ENCODE assay signal across 19 cellular contexts in the genomic region with DNA sequence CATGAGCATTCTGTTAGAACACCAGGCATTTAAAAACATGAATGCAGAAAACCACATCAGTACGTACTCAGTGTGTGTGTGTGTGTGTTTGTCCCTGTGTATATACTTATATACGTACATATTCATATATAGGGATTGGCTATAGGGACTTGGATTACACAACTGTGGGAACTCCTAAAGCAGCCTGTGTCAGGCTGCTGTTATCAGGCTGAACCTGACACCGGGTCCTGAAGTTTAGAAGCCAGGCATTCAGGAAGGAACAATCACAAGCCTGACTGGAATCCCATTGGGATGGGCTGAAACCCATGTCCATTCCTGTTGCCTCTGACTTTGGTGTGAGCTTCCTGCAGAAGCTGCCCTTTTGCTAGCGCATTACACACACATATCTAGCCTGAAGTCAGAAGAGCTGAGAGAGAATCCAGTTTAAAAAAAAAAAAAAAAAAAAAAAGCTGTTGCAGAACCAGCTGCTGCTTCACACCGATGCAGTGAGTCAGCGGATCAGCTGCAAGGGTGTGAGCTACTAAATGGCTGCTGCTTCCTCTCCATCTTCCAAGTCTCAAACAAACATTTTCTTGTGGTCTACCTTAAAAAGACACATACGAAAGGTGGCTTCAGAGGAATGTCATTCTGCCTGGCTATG.
A peak's percentile ranks its signal among the peaks of the same experiment; 100 is the strongest.
DNase-seq lines count a peak whose midpoint lies in the region; ATAC-seq and TF ChIP-seq lines count a peak whose summit lies in the region.
"Had no signal": no experiment of that assay in that cellular context is flagged by ENCODE, and none has a peak within 500 bp of the region (broad histone marks: within the 10 kb centered on the region; RNA-seq: fewer than 3 reads in every experiment).

No MANE protein-coding gene starts in this region.

- H3K4me1 Mint-ChIP-seq in CD4-positive, alpha-beta T cell (ENCODE audit: low read depth) = no peaks in the 10 kb centered on the region

- no peak overlapping the region for H3K56ac ChIP-seq in mesendoderm (ENCODE audit: low read length)

- H3K36me3 Mint-ChIP-seq in CD4-positive, alpha-beta T cell (ENCODE audit: low read depth) = no peaks in the 10 kb centered on the region
- H3K36me3 Mint-ChIP-seq: brain had no signal

- H3K27me3 Mint-ChIP-seq in CD4-positive, alpha-beta T cell = no peaks in the 10 kb centered on the region
- H3K27me3 Mint-ChIP-seq: brain had no signal

- no peak for TF ChIP-seq CTCF in CD4-positive, alpha-beta T cell (IDR thresholded peaks at IDR 0.05)
- TF ChIP-seq CTCF in body of pancreas (IDR thresholded peaks at IDR 0.05) = no peak
- TF ChIP-seq CTCF in ascending aorta (IDR thresholded peaks at IDR 0.05) = no peak
- no peak for TF ChIP-seq CTCF in upper lobe of right lung (IDR thresholded peaks at IDR 0.05)

- no peaks in the 10 kb centered on the region for H3K9me3 Mint-ChIP-seq in CD4-positive, alpha-beta T cell

- DNase-seq in CD4-positive, alpha-beta T cell = peak in 1 of 10 experiments; percentile 9
- DNase-seq in HCEC 1CT (peak; percentile 6), body of pancreas (peak in 2 of 4 donors; percentile 25 to 36), mesendoderm (peak; percentile 49), ascending aorta (ENCODE audit: low spot score in 2 of 2) (no peak), NCI-H345 treated with DMSO at 0.1 percent for 48 hours (lab: John Stamatoyannopoulos, UW; ENCODE audit: unreplicated experiment) (no peak), upper lobe of right lung (no peak)
- DNase-seq: activated CD4-positive, CD25-positive, alpha-beta regulatory T cell treated with anti-CD3 and anti-CD28 coated beads, Interleukin-2, amount 50 U/mL, for 72 hours; activated naive CD4-positive, alpha-beta T cell treated with Interleukin-2 at 50 U/mL for 16 hours; COR-L47; hypothalamus; left cardiac atrium; NCI-H1694; NCI-H446 treated with DMSO at 0.1 percent for 48 hours had no signal

- no peaks in the 10 kb centered on the region for H3K36me3 ChIP-seq in body of pancreas (replicated peaks in 1 of 2; ENCODE audit: insufficient read depth in 1 of 2, low read depth in 2 of 2)
- H3K36me3 ChIP-seq in mesendoderm (ENCODE audit: control insufficient read depth, insufficient read depth, low read length) = no peaks in the 10 kb centered on the region
- no peaks in the 10 kb centered on the region for H3K36me3 ChIP-seq in ascending aorta
- no peaks in the 10 kb centered on the region for H3K36me3 ChIP-seq in upper lobe of right lung

- H3K4ac ChIP-seq in mesendoderm (ENCODE audit: low read depth, low read length) = no peak overlapping the region

- no peaks in the 10 kb centered on the region for H3K9me3 ChIP-seq in CD4-positive, alpha-beta T cell (ENCODE audit: control insufficient read depth, low read length)
- no peaks in the 10 kb centered on the region for H3K9me3 ChIP-seq in body of pancreas
- no peaks in the 10 kb centered on the region for H3K9me3 ChIP-seq in ascending aorta
- no peaks in the 10 kb centered on the region for H3K9me3 ChIP-seq in upper lobe of right lung

- no peak overlapping the region for H3K18ac ChIP-seq in mesendoderm (ENCODE audit: low read length)

- no peak overlapping the region for H2BK120ac ChIP-seq in mesendoderm (ENCODE audit: low read depth, low read length)

- TF ChIP-seq POLR2A in body of pancreas (IDR thresholded peaks at IDR 0.05) = no peak

- ATAC-seq in CD4-positive, alpha-beta T cell (ENCODE audit: poor library complexity) = peak; percentile 51
- ATAC-seq in body of pancreas (peak; percentile 15), GM18517 (IDR thresholded peaks at IDR 0.05; ENCODE audit: unreplicated experiment) (no peak), upper lobe of right lung (no peak)
- ATAC-seq: left cardiac atrium had no signal

- no peak overlapping the region for H4K5ac ChIP-seq in mesendoderm (ENCODE audit: low read length)

- WGBS in body of pancreas, 2 donors = 64 to 67% methylated on average over 7 of the region's 7 CpGs
- WGBS in mesendoderm (ENCODE audit: extremely low coverage, insufficient coverage, low lambda C conversion rate) = no CpG with 5 or more reads among the region's 7 CpGs

- CTCF ChIA-PET in CD4-positive, alpha-beta T cell (lab: Charles Lee) = no interaction called here

- H3K23ac ChIP-seq in mesendoderm (ENCODE audit: low read length) = no peak overlapping the region

- no peak overlapping the region for H2AK5ac ChIP-seq in mesendoderm (ENCODE audit: low read length)

- H3K27ac ChIP-seq in CD4-positive, alpha-beta T cell (ENCODE audit: low read depth, low read length) = no peak overlapping the region
- H3K27ac ChIP-seq in body of pancreas (no peak overlapping the region), mesendoderm (ENCODE audit: low read depth, low read length) (no peak overlapping the region), ascending aorta (no peak overlapping the region), upper lobe of right lung (no peak overlapping the region)
- H3K27ac ChIP-seq: parathyroid adenoma, PC-9 had no signal

- no peak overlapping the region for H2BK15ac ChIP-seq in mesendoderm (replicated peaks; ENCODE audit: low read depth)

- H3K4me3 ChIP-seq in body of pancreas (no peak overlapping the region), mesendoderm (ENCODE audit: low read length) (no peak overlapping the region), ascending aorta (no peak overlapping the region), upper lobe of right lung (no peak overlapping the region)
- H3K4me3 ChIP-seq: PC-9, skin epidermis had no signal

- intact Hi-C loops in CD4-positive, alpha-beta T cell (cut with DNase I, micrococcal nuclease) = no loop called here
- intact Hi-C loops in body of pancreas (cut with DNase I) = no loop called here
- intact Hi-C loops in ascending aorta (cut with DNase I) = no loop called here
- intact Hi-C loops in upper lobe of right lung (cut with DNase I) = no loop called here

- H2BK5ac ChIP-seq in mesendoderm (ENCODE audit: low read length) = no peak overlapping the region

- H3K79me2 ChIP-seq in mesendoderm (ENCODE audit: control insufficient read depth, insufficient read depth, low read length) = no peaks in the 10 kb centered on the region
- H3K79me2 ChIP-seq: parathyroid adenoma had no signal

- POLR2A ChIA-PET in CD4-positive, alpha-beta T cell (lab: Charles Lee) = no interaction called here

- H3K27me3 ChIP-seq in CD4-positive, alpha-beta T cell (ENCODE audit: control insufficient read depth, insufficient read depth, low read length) = no peaks in the 10 kb centered on the region
- H3K27me3 ChIP-seq in body of pancreas = no peaks in the 10 kb centered on the region
- no peaks in the 10 kb centered on the region for H3K27me3 ChIP-seq in mesendoderm (ENCODE audit: insufficient read depth, low read length, poor library complexity)
- H3K27me3 ChIP-seq in ascending aorta = no peaks in the 10 kb centered on the region
- H3K27me3 ChIP-seq in upper lobe of right lung = no peaks in the 10 kb centered on the region

- H3K4me2 ChIP-seq in mesendoderm (ENCODE audit: low read length) = no peak overlapping the region
- H3K4me2 ChIP-seq: PC-9 had no signal

- H3K9ac ChIP-seq in mesendoderm (ENCODE audit: low read length) = no peak overlapping the region
- H3K9ac ChIP-seq: parathyroid adenoma had no signal

- H3K79me1 ChIP-seq in mesendoderm (ENCODE audit: low read length) = no peaks in the 10 kb centered on the region

- no peak overlapping the region for H3K4me3 Mint-ChIP-seq in CD4-positive, alpha-beta T cell
- H3K4me3 Mint-ChIP-seq: brain had no signal

- no peak overlapping the region for H3K27ac Mint-ChIP-seq in CD4-positive, alpha-beta T cell
- H3K27ac Mint-ChIP-seq: brain had no signal

- H4K8ac ChIP-seq in mesendoderm (ENCODE audit: low read depth, low read length) = no peak overlapping the region

- H3K4me1 ChIP-seq in body of pancreas (peaks cover 4% of the 10 kb centered on the region), mesendoderm (ENCODE audit: control insufficient read depth, low read depth, low read length) (no peaks in the 10 kb centered on the region), ascending aorta (no peaks in the 10 kb centered on the region), upper lobe of right lung (no peaks in the 10 kb centered on the region)
- H3K4me1 ChIP-seq: parathyroid adenoma had no signal

Comparison
In these comparisons a context has a peak if more than half of its experiments do, and no peak if none do; other contexts are left out.
1. ATAC-seq: peak in CD4-positive, alpha-beta T cell (single experiment) and body of pancreas (single experiment); none in GM18517 (single experiment) and upper lobe of right lung (single experiment).
2. DNase-seq: peak in HCEC 1CT (single experiment) and mesendoderm (single experiment); none in ascending aorta (0 of 2), NCI-H345 treated with DMSO at 0.1 percent for 48 hours (single experiment) and upper lobe of right lung (single experiment).